Comparison of ENCODE assay signal across 10 cellular contexts in the genomic region with DNA sequence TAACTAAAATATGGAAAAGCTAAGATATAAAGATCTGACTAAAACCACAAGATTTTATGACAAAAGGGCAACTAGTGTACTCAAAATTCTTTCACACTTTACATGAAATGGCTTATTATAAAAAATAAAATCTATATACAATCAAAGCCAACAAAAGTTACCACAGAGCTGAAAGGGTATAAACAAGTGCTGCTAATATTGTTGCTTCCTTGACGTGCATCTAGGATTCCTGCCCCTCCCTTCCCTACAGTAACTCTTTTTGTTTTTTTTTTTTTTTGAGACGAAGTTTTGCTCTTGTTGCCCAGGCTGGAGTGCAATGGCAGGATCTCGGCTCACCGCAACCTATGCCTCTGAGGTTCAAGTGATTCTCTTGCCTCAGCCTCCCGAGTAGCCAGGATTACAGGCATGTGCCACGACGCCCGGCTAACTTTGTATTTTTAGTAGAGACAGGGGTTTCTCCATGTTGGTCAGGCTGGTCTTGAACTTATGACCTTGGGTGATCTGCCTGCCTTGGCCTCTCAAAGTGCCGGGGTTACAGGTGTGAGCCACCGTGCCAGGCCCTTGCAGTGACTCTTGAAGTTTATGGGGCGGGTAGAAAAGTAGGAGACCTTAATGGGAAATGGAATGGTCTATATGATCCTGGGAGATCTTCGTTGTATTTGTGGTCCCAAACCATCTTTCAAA. TPM values are rescaled to one million over a fixed set of nuclear protein-coding genes. Genes with fewer than 3 reads are reported as not detected.
DNase-seq lines count a peak whose midpoint lies in the region; ATAC-seq and TF ChIP-seq lines count a peak whose summit lies in the region.
"Had no signal": no experiment of that assay in that cellular context is flagged by ENCODE, and none has a peak within 500 bp of the region (broad histone marks: within the 10 kb centered on the region; RNA-seq: fewer than 3 reads in every experiment).

No MANE protein-coding gene starts in this region.

- H3K4me1 Mint-ChIP-seq in CD14-positive monocyte, result peaks cover 48% of the 10 kb centered on the region
- H3K4me1 Mint-ChIP-seq in HFFc6 (ENCODE audit: low read depth), result peaks cover 55% of the 10 kb centered on the region
- H3K4me1 Mint-ChIP-seq in central memory CD8-positive, alpha-beta T cell, result peaks cover 56% of the 10 kb centered on the region
- peaks cover 46% of the 10 kb centered on the region for H3K4me1 Mint-ChIP-seq in neural crest cell
- H3K4me1 Mint-ChIP-seq in stimulated activated naive B cell treated with anti-CD40 and anti-IgM and Interleukin-4, amounts not matched to agents 10 μg/mL and 1 μg/mL and 100 μg/mL, for 72 hours, result peaks cover 29 to 53% of the 10 kb centered on the region in 2 donors

- H3K4me3 Mint-ChIP-seq in CD14-positive monocyte (no peak overlapping the region), HFFc6 (peak overlapping the region; percentile 69), neural crest cell (peak overlapping the region; percentile 67)
- peak overlapping the region; percentile 49 for H3K4me3 Mint-ChIP-seq in central memory CD8-positive, alpha-beta T cell
- no peak overlapping the region for H3K4me3 Mint-ChIP-seq in stimulated activated naive B cell treated with anti-CD40 and anti-IgM and Interleukin-4, amounts not matched to agents 10 μg/mL and 1 μg/mL and 100 μg/mL, for 72 hours

- intact Hi-C loops in CD14-positive monocyte (cut with micrococcal nuclease), result no loop called here

- no peaks in the 10 kb centered on the region for H3K9me3 Mint-ChIP-seq in CD14-positive monocyte
- H3K9me3 Mint-ChIP-seq in HFFc6, result no peaks in the 10 kb centered on the region
- no peaks in the 10 kb centered on the region for H3K9me3 Mint-ChIP-seq in central memory CD8-positive, alpha-beta T cell
- H3K9me3 Mint-ChIP-seq in neural crest cell, result no peaks in the 10 kb centered on the region
- H3K9me3 Mint-ChIP-seq in stimulated activated naive B cell treated with anti-CD40 and anti-IgM and Interleukin-4, amounts not matched to agents 10 μg/mL and 1 μg/mL and 100 μg/mL, for 72 hours, result no peaks in the 10 kb centered on the region

- H3K27me3 Mint-ChIP-seq in CD14-positive monocyte (ENCODE audit: low read depth in 3 of 3) (no peaks in the 10 kb centered on the region), HFFc6 (ENCODE audit: insufficient read depth) (peaks cover 2% of the 10 kb centered on the region), neural crest cell (ENCODE audit: low read depth) (no peaks in the 10 kb centered on the region)
- H3K27me3 Mint-ChIP-seq in central memory CD8-positive, alpha-beta T cell, result no peaks in the 10 kb centered on the region
- H3K27me3 Mint-ChIP-seq in stimulated activated naive B cell treated with anti-CD40 and anti-IgM and Interleukin-4, amounts not matched to agents 10 μg/mL and 1 μg/mL and 100 μg/mL, for 72 hours, result no peaks in the 10 kb centered on the region

- TF ChIP-seq CTCF in CD14-positive monocyte (IDR thresholded peaks at IDR 0.05) (no peak), HFFc6 (IDR thresholded peaks at IDR 0.05) (no peak), neural crest cell (conservative IDR thresholded peaks at IDR 0.05) (no peak)

- DNase-seq in CD14-positive monocyte (ENCODE audit: low spot score), result no peak
- DNase-seq in HFFc6, result no peak
- no peak for DNase-seq in central memory CD8-positive, alpha-beta T cell (ENCODE audit: low spot score in 2 of 2)
- no peak for DNase-seq in neural crest cell (ENCODE audit: low read depth, low spot score)
- no peak for DNase-seq in NCI-H1092 (lab: John Stamatoyannopoulos, UW)
- DNase-seq in DMS153 (lab: John Stamatoyannopoulos, UW), result no peak
- DNase-seq in stimulated activated naive B cell treated with anti-CD40 and anti-IgM and Interleukin-4, amounts not matched to agents 10 μg/mL and 1 μg/mL and 100 μg/mL, for 72 hours, result no peak
- DNase-seq: effector memory CD4-positive, alpha-beta T cell; stimulated activated CD4-positive, alpha-beta T cell treated with anti-CD3 and anti-CD28 coated beads, Interleukin-15, amount 100 ng/mL, for 24 hours had no signal

- H3K36me3 Mint-ChIP-seq in CD14-positive monocyte, result peaks cover 11 to 19% of the 10 kb centered on the region in 2 donors
- peaks cover 43% of the 10 kb centered on the region for H3K36me3 Mint-ChIP-seq in HFFc6 (ENCODE audit: low read depth)
- H3K36me3 Mint-ChIP-seq in central memory CD8-positive, alpha-beta T cell (ENCODE audit: insufficient read depth), result peaks cover 31% of the 10 kb centered on the region
- H3K36me3 Mint-ChIP-seq in neural crest cell (ENCODE audit: low read depth), result peaks cover 19% of the 10 kb centered on the region
- H3K36me3 Mint-ChIP-seq in stimulated activated naive B cell treated with anti-CD40 and anti-IgM and Interleukin-4, amounts not matched to agents 10 μg/mL and 1 μg/mL and 100 μg/mL, for 72 hours, result peaks cover 27 to 37% of the 10 kb centered on the region in 2 donors

- H3K27ac Mint-ChIP-seq in CD14-positive monocyte (peak overlapping the region; percentile 68 to 87 (median 78)), HFFc6 (peak overlapping the region; percentile 88), neural crest cell (ENCODE audit: unreplicated experiment) (no peak overlapping the region)
- peak overlapping the region; percentile 67 for H3K27ac Mint-ChIP-seq in central memory CD8-positive, alpha-beta T cell (ENCODE audit: low read depth)
- H3K27ac Mint-ChIP-seq in stimulated activated naive B cell treated with anti-CD40 and anti-IgM and Interleukin-4, amounts not matched to agents 10 μg/mL and 1 μg/mL and 100 μg/mL, for 72 hours, result no peak overlapping the region

- no peak for ATAC-seq in central memory CD8-positive, alpha-beta T cell (replicated peaks; ENCODE audit: extremely low read depth, poor library complexity, severe bottlenecking)
- no peak for ATAC-seq in GM18867 (IDR thresholded peaks at IDR 0.05; ENCODE audit: unreplicated experiment)
- ATAC-seq in stimulated activated naive B cell treated with anti-CD40 and anti-IgM and Interleukin-4, amounts not matched to agents 10 μg/mL and 1 μg/mL and 100 μg/mL, for 72 hours (replicated peaks), result no peak

RNA-seq across cellular contexts. Expression of a gene that starts 4.5 kb away (rescaled TPM):
- polyA plus RNA-seq in CD14-positive monocyte, result 10 to 100 TPM; 38.4 to 55.5 TPM
- 10 to 100 TPM; 47.6 to 54.5 (median 51.5) TPM for total RNA-seq in HFFc6 (2021; fragmentation: NEBNext Ultra II Directional; extraction: Animal tissue kit (Norgen Biotek cat#: 25700))
- total RNA-seq in neural crest cell, result 109 and 112 TPM in 2 replicates

RNA-seq across cellular contexts. Expression of a gene that starts 53.5 kb away (rescaled TPM):
- polyA plus RNA-seq in CD14-positive monocyte, result not detected
- 10 to 100 TPM; 12.7 to 15.4 (median 13.6) TPM for total RNA-seq in HFFc6 (2021; fragmentation: NEBNext Ultra II Directional; extraction: Animal tissue kit (Norgen Biotek cat#: 25700))
- total RNA-seq in neural crest cell, result 3.7 and 3.8 TPM in 2 replicates

RNA-seq across cellular contexts. Expression of a gene that starts 53.6 kb away (rescaled TPM):
- polyA plus RNA-seq in CD14-positive monocyte, result 1 to 10 TPM; 6.3 to 7.5 TPM
- total RNA-seq in HFFc6 (2021; fragmentation: NEBNext Ultra II Directional; extraction: Animal tissue kit (Norgen Biotek cat#: 25700)), result 10 to 100 TPM; 20.5 to 27.1 (median 21.9) TPM
- 24.6 and 28.4 TPM in 2 replicates for total RNA-seq in neural crest cell

RNA-seq across cellular contexts. Expression of a gene that starts 59.2 kb away (rescaled TPM):
- under 1 TPM in 1 of 2 donors, not detected in 1; 0.42 TPM for polyA plus RNA-seq in CD14-positive monocyte
- 1 to 10 TPM; 5.6 to 8.1 (median 7.0) TPM for total RNA-seq in HFFc6 (2021; fragmentation: NEBNext Ultra II Directional; extraction: Animal tissue kit (Norgen Biotek cat#: 25700))
- total RNA-seq in neural crest cell, result 4.8 and 5.1 TPM in 2 replicates

Comparison
In these comparisons a context has a peak if more than half of its experiments do, and no peak if none do; other contexts are left out.
1. H3K27ac Mint-ChIP-seq: peak in CD14-positive monocyte (7 of 7), HFFc6 (single experiment) and central memory CD8-positive, alpha-beta T cell (single experiment); none in neural crest cell (single experiment) and stimulated activated naive B cell treated with anti-CD40 and anti-IgM and Interleukin-4, amounts not matched to agents 10 μg/mL and 1 μg/mL and 100 μg/mL, for 72 hours (single experiment).
2. H3K4me3 Mint-ChIP-seq: peak in HFFc6 (single experiment), central memory CD8-positive, alpha-beta T cell (single experiment) and neural crest cell (single experiment); none in CD14-positive monocyte (0 of 2) and stimulated activated naive B cell treated with anti-CD40 and anti-IgM and Interleukin-4, amounts not matched to agents 10 μg/mL and 1 μg/mL and 100 μg/mL, for 72 hours (0 of 2).